ENCODE assay signal across 19 cellular contexts in genomic region chr17:63824362-63824761, GRCh38. TPM values are rescaled to one million over a fixed set of nuclear protein-coding genes. Genes with fewer than 3 reads are reported as not detected.
DNase-seq lines count a peak whose midpoint lies in the region; ATAC-seq, FAIRE-seq and TF ChIP-seq lines count a peak whose summit lies in the region.
"Had no signal": no experiment of that assay in that cellular context is flagged by ENCODE, and none has a peak within 500 bp of the region (broad histone marks: within the 10 kb centered on the region; RNA-seq: fewer than 3 reads in every experiment).

No MANE protein-coding gene starts in this region.

- no peak for FAIRE-seq in GM12892 (lab: Jason Lieb, UNC)
- FAIRE-seq: endometrium, pancreas had no signal

- DNase-seq in CD4-positive, alpha-beta memory T cell: no peak
- no peak for DNase-seq in HFFc6
- no peak for DNase-seq in activated naive CD8-positive, alpha-beta T cell treated with anti-CD3 and anti-CD28 coated beads, Interleukin-2, amount 50 U/mL, for 24 hours
- DNase-seq in natural killer cell treated with Interleukin-12 subunit alpha and Interleukin-12 subunit beta and Interleukin-15 and Interleukin-18, amount 100 ng/mL, for 72 hours (ENCODE audit: low spot score): no peak
- DNase-seq in GM12892 (ENCODE audit: insufficient read length): no peak
- DNase-seq in A172 (ENCODE audit: low spot score): no peak
- DNase-seq: cerebellar nuclear complex; DMS 273 treated with DMSO at 0.1 percent for 48 hours; GOT3; hypothalamus; IMR-90; midbrain; NCI-H187 treated with DMSO at 0.1 percent for 48 hours; NCI-H446 treated with DMSO at 0.1 percent for 48 hours; stimulated activated CD4-positive, alpha-beta T cell treated with anti-CD3 and anti-CD28 coated beads, Interleukin-2, amount 100 ng/mL, for 48 hours had no signal

- no peaks in the 10 kb centered on the region for H3K27me3 Mint-ChIP-seq in CD4-positive, alpha-beta memory T cell
- peaks cover 14% of the 10 kb centered on the region for H3K27me3 Mint-ChIP-seq in HFFc6 (ENCODE audit: insufficient read depth)
- no peaks in the 10 kb centered on the region for H3K27me3 Mint-ChIP-seq in activated naive CD8-positive, alpha-beta T cell treated with anti-CD3 and anti-CD28 coated beads, Interleukin-2, amount 50 U/mL, for 24 hours
- H3K27me3 Mint-ChIP-seq in natural killer cell treated with Interleukin-12 subunit alpha and Interleukin-12 subunit beta and Interleukin-15 and Interleukin-18, amount 100 ng/mL, for 72 hours: no peaks in the 10 kb centered on the region

- intact Hi-C loops in CD4-positive, alpha-beta memory T cell (cut with micrococcal nuclease): no loop called here

- peaks cover 30 to 70% (median 53%) of the 10 kb centered on the region in 4 donors for H3K4me1 Mint-ChIP-seq in CD4-positive, alpha-beta memory T cell
- H3K4me1 Mint-ChIP-seq in HFFc6 (ENCODE audit: low read depth): peaks cover 40% of the 10 kb centered on the region
- peaks cover 68% of the 10 kb centered on the region for H3K4me1 Mint-ChIP-seq in activated naive CD8-positive, alpha-beta T cell treated with anti-CD3 and anti-CD28 coated beads, Interleukin-2, amount 50 U/mL, for 24 hours
- peaks cover 50 to 51% of the 10 kb centered on the region in 2 donors for H3K4me1 Mint-ChIP-seq in natural killer cell treated with Interleukin-12 subunit alpha and Interleukin-12 subunit beta and Interleukin-15 and Interleukin-18, amount 100 ng/mL, for 72 hours (ENCODE audit: low read depth in 2 of 2)

- CTCF ChIA-PET in CD4-positive, alpha-beta memory T cell (lab: Charles Lee; ENCODE audit: partially characterized antibody): interaction anchor here (0.8 to 2.8 kb wide), 4 partner anchors 9 to 127 kb away, joined by 3 to 10 read pairs (median 3); no protein-coding TSS in a partner anchor

- H3K9me3 ChIP-seq in CD4-positive, alpha-beta memory T cell (ENCODE audit: control insufficient read depth in 1 of 2, low read length in 2 of 2): no peaks in the 10 kb centered on the region
- H3K9me3 ChIP-seq: pancreas had no signal

- TF ChIP-seq POLR2A in GM12892 (IDR thresholded peaks at IDR 0.05; ENCODE audit: low read depth, low read length): no peak

- POLR2A ChIA-PET in CD4-positive, alpha-beta memory T cell (lab: Charles Lee; ENCODE audit: partially characterized antibody): interaction anchor here (0.8 to 12.7 kb wide), 6 partner anchors 15 to 124 kb away, joined by 3 to 104 read pairs (median 6); partner anchors contain the start of genes CCDC47, DDX42 and SMARCD2

- peaks cover 64% of the 10 kb centered on the region for H3K36me3 ChIP-seq in CD4-positive, alpha-beta memory T cell (ENCODE audit: insufficient read depth, low read length)

- no peak for ATAC-seq in activated naive CD8-positive, alpha-beta T cell treated with anti-CD3 and anti-CD28 coated beads, Interleukin-2, amount 50 U/mL, for 24 hours
- no peak for ATAC-seq in natural killer cell treated with Interleukin-12 subunit alpha and Interleukin-12 subunit beta and Interleukin-15 and Interleukin-18, amount 100 ng/mL, for 72 hours
- no peak for ATAC-seq in GM19351 (IDR thresholded peaks at IDR 0.05; ENCODE audit: unreplicated experiment)
- ATAC-seq: pancreas had no signal

- H3K27ac ChIP-seq in CD4-positive, alpha-beta memory T cell (ENCODE audit: low read depth, low read length): no peak overlapping the region
- H3K27ac ChIP-seq: pancreas had no signal

- no peak for TF ChIP-seq CTCF in HFFc6 (IDR thresholded peaks at IDR 0.05)

- peaks cover 0 to 3% (median 0%) of the 10 kb centered on the region in 8 donors for H3K9me3 Mint-ChIP-seq in CD4-positive, alpha-beta memory T cell
- H3K9me3 Mint-ChIP-seq in HFFc6: no peaks in the 10 kb centered on the region; the same call in 1 of the 2 replicates
- H3K9me3 Mint-ChIP-seq in activated naive CD8-positive, alpha-beta T cell treated with anti-CD3 and anti-CD28 coated beads, Interleukin-2, amount 50 U/mL, for 24 hours: no peaks in the 10 kb centered on the region
- H3K9me3 Mint-ChIP-seq in natural killer cell treated with Interleukin-12 subunit alpha and Interleukin-12 subunit beta and Interleukin-15 and Interleukin-18, amount 100 ng/mL, for 72 hours: no peaks in the 10 kb centered on the region

- peak overlapping the region in 6 of 7 donors; percentile 31 to 84 (median 76) for H3K27ac Mint-ChIP-seq in CD4-positive, alpha-beta memory T cell
- peak overlapping the region; percentile 25 for H3K27ac Mint-ChIP-seq in HFFc6
- H3K27ac Mint-ChIP-seq in activated naive CD8-positive, alpha-beta T cell treated with anti-CD3 and anti-CD28 coated beads, Interleukin-2, amount 50 U/mL, for 24 hours: peak overlapping the region; percentile 47
- peak overlapping the region; percentile 46 to 57 for H3K27ac Mint-ChIP-seq in natural killer cell treated with Interleukin-12 subunit alpha and Interleukin-12 subunit beta and Interleukin-15 and Interleukin-18, amount 100 ng/mL, for 72 hours

- H3K4me3 Mint-ChIP-seq in CD4-positive, alpha-beta memory T cell: peak overlapping the region in 2 of 8 donors; percentile 39 to 49
- peak overlapping the region; percentile 30; the same call in 1 of the 2 replicates for H3K4me3 Mint-ChIP-seq in HFFc6
- no peak overlapping the region for H3K4me3 Mint-ChIP-seq in activated naive CD8-positive, alpha-beta T cell treated with anti-CD3 and anti-CD28 coated beads, Interleukin-2, amount 50 U/mL, for 24 hours
- peak overlapping the region; percentile 26 for H3K4me3 Mint-ChIP-seq in natural killer cell treated with Interleukin-12 subunit alpha and Interleukin-12 subunit beta and Interleukin-15 and Interleukin-18, amount 100 ng/mL, for 72 hours

- H3K27me3 ChIP-seq in CD4-positive, alpha-beta memory T cell (ENCODE audit: insufficient read depth, low read length): no peaks in the 10 kb centered on the region
- H3K27me3 ChIP-seq: pancreas had no signal

- no peak overlapping the region for H3K4me3 ChIP-seq in CD4-positive, alpha-beta memory T cell (ENCODE audit: low read length in 2 of 2)
- H3K4me3 ChIP-seq: pancreas had no signal

- peaks cover 53 to 92% of the 10 kb centered on the region in 2 donors for H3K36me3 Mint-ChIP-seq in CD4-positive, alpha-beta memory T cell
- H3K36me3 Mint-ChIP-seq in HFFc6 (ENCODE audit: low read depth): peaks cover 73% of the 10 kb centered on the region
- H3K36me3 Mint-ChIP-seq in activated naive CD8-positive, alpha-beta T cell treated with anti-CD3 and anti-CD28 coated beads, Interleukin-2, amount 50 U/mL, for 24 hours (ENCODE audit: low read depth): peaks cover 86% of the 10 kb centered on the region
- H3K36me3 Mint-ChIP-seq in natural killer cell treated with Interleukin-12 subunit alpha and Interleukin-12 subunit beta and Interleukin-15 and Interleukin-18, amount 100 ng/mL, for 72 hours: peaks cover 30% of the 10 kb centered on the region

- H3K4me1 ChIP-seq in CD4-positive, alpha-beta memory T cell (ENCODE audit: insufficient read depth, low read length): peaks cover 35% of the 10 kb centered on the region

RNA-seq across cellular contexts. Expression of gene PSMC5, which starts 2.9 kb away (rescaled TPM):
- 100 to 1,000 TPM; 121 TPM for total RNA-seq in CD4-positive, alpha-beta memory T cell
- 100 to 1,000 TPM; 188 to 227 TPM for polyA plus RNA-seq in CD4-positive, alpha-beta memory T cell
- 100 to 1,000 TPM; 156 to 206 (median 179) TPM for total RNA-seq in HFFc6 (2021; fragmentation: NEBNext Ultra II Directional; extraction: Animal tissue kit (Norgen Biotek cat#: 25700))
- total RNA-seq in natural killer cell treated with Interleukin-12 subunit alpha and Interleukin-12 subunit beta and Interleukin-15 and Interleukin-18, amount 100 ng/mL, for 72 hours: 100 to 1,000 TPM; 163 to 202 TPM
- 119 TPM for polyA plus RNA-seq in GM12892 (2012; ENCODE audit: missing spikeins)
- 51.2 and 69.5 TPM in 2 replicates for total RNA-seq in A172 (2014; rRNA removed; shearing (Covaris generic))

RNA-seq across cellular contexts. Expression of gene FTSJ3, which starts 3.1 kb away (rescaled TPM):
- 10 to 100 TPM; 62.1 to 62.2 TPM for total RNA-seq in CD4-positive, alpha-beta memory T cell
- 10 to 100 TPM; 12.3 to 40.8 TPM for polyA plus RNA-seq in CD4-positive, alpha-beta memory T cell
- total RNA-seq in HFFc6 (2021; fragmentation: NEBNext Ultra II Directional; extraction: Animal tissue kit (Norgen Biotek cat#: 25700)): 10 to 100 TPM; 43.2 to 55.1 (median 47.5) TPM
- 100 to 1,000 TPM in 1 of 2 donors, 10 to 100 TPM in 1; 74.2 to 116 TPM for total RNA-seq in natural killer cell treated with Interleukin-12 subunit alpha and Interleukin-12 subunit beta and Interleukin-15 and Interleukin-18, amount 100 ng/mL, for 72 hours
- polyA plus RNA-seq in GM12892 (2012; ENCODE audit: missing spikeins): 27.1 TPM
- total RNA-seq in A172 (2014; rRNA removed; shearing (Covaris generic)): 48.0 and 50.6 TPM in 2 replicates

RNA-seq across cellular contexts. Expression of gene SMARCD2, which starts 18.1 kb away (rescaled TPM):
- total RNA-seq in CD4-positive, alpha-beta memory T cell: 100 to 1,000 TPM; 113 to 114 TPM
- 100 to 1,000 TPM in 1 of 2 donors, 10 to 100 TPM in 1; 80.4 to 125 TPM for polyA plus RNA-seq in CD4-positive, alpha-beta memory T cell
- 10 to 100 TPM; 45.9 to 53.5 (median 48.7) TPM for total RNA-seq in HFFc6 (2021; fragmentation: NEBNext Ultra II Directional; extraction: Animal tissue kit (Norgen Biotek cat#: 25700))
- 100 to 1,000 TPM; 102 to 136 TPM for total RNA-seq in natural killer cell treated with Interleukin-12 subunit alpha and Interleukin-12 subunit beta and Interleukin-15 and Interleukin-18, amount 100 ng/mL, for 72 hours
- polyA plus RNA-seq in GM12892 (2012; ENCODE audit: missing spikeins): 47.5 TPM
- total RNA-seq in A172 (2014; rRNA removed; shearing (Covaris generic)): 114 and 138 TPM in 2 replicates

RNA-seq across cellular contexts. Expression of gene CSH2, which starts 49.1 kb away (rescaled TPM):
- total RNA-seq in CD4-positive, alpha-beta memory T cell: not detected
- not detected for polyA plus RNA-seq in CD4-positive, alpha-beta memory T cell
- total RNA-seq in HFFc6 (2021; fragmentation: NEBNext Ultra II Directional; extraction: Animal tissue kit (Norgen Biotek cat#: 25700)): not detected
- total RNA-seq in natural killer cell treated with Interleukin-12 subunit alpha and Interleukin-12 subunit beta and Interleukin-15 and Interleukin-18, amount 100 ng/mL, for 72 hours: not detected
- not detected for polyA plus RNA-seq in GM12892 (2012; ENCODE audit: missing spikeins)
- not detected in 2 replicates for total RNA-seq in A172 (2014; rRNA removed; shearing (Covaris generic))
- total RNA-seq: IMR-90, kidney epithelial cell, pancreas had no signal
- polyA plus RNA-seq: IMR-90, pancreas had no signal

RNA-seq across cellular contexts. Expression of gene DDX42, which starts 50.4 kb away (rescaled TPM):
- 100 to 1,000 TPM; 174 to 183 TPM for total RNA-seq in CD4-positive, alpha-beta memory T cell
- polyA plus RNA-seq in CD4-positive, alpha-beta memory T cell: 10 to 100 TPM in 1 of 2 donors, 1 to 10 TPM in 1; 6.9 to 18.4 TPM
- total RNA-seq in HFFc6 (2021; fragmentation: NEBNext Ultra II Directional; extraction: Animal tissue kit (Norgen Biotek cat#: 25700)): 10 to 100 TPM; 76.2 to 88.4 (median 80.2) TPM
- total RNA-seq in natural killer cell treated with Interleukin-12 subunit alpha and Interleukin-12 subunit beta and Interleukin-15 and Interleukin-18, amount 100 ng/mL, for 72 hours: 100 to 1,000 TPM; 107 to 161 TPM
- 70.0 TPM for polyA plus RNA-seq in GM12892 (2012; ENCODE audit: missing spikeins)
- 64.8 and 65.6 TPM in 2 replicates for total RNA-seq in A172 (2014; rRNA removed; shearing (Covaris generic))

Comparison
In these comparisons a context has a peak if more than half of its experiments do, and no peak if none do; other contexts are left out.
1. H3K27ac Mint-ChIP-seq: peak in every context shown above with its lines; median percentile 76 in CD4-positive, alpha-beta memory T cell; 52 in natural killer cell treated with Interleukin-12 subunit alpha and Interleukin-12 subunit beta and Interleukin-15 and Interleukin-18, amount 100 ng/mL, for 72 hours; 47 in activated naive CD8-positive, alpha-beta T cell treated with anti-CD3 and anti-CD28 coated beads, Interleukin-2, amount 50 U/mL, for 24 hours; 25 in HFFc6.